In genomic region chr3:52222319-52223221, GRCh38 we compare ENCODE assay signal across 11 cellular contexts. TPM values are rescaled to one million over a fixed set of nuclear protein-coding genes. Genes with fewer than 3 reads are reported as not detected.
A peak's percentile ranks its signal among the peaks of the same experiment; 100 is the strongest.
DNase-seq lines count a peak whose midpoint lies in the region; ATAC-seq and TF ChIP-seq lines count a peak whose summit lies in the region.
"Had no signal": no experiment of that assay in that cellular context is flagged by ENCODE, and none has a peak within 500 bp of the region (broad histone marks: within the 10 kb centered on the region; RNA-seq: fewer than 3 reads in every experiment).

No MANE protein-coding gene starts in this region.

- H3K36me3 Mint-ChIP-seq in IgD-negative memory B cell = peaks cover 2% of the 10 kb centered on the region
- H3K36me3 Mint-ChIP-seq in activated CD8-positive, alpha-beta T cell treated with anti-CD3 and anti-CD28 coated beads, Interleukin-2, amount 10 ng/mL, durations not matched to agents 7 days and 5 days (ENCODE audit: low read depth) = peaks cover 30% of the 10 kb centered on the region

- H2AFZ ChIP-seq in osteoblast (ENCODE audit: low read length) = no peak overlapping the region

- TF ChIP-seq CTCF in osteoblast (IDR thresholded peaks at IDR 0.05; ENCODE audit: extremely low read depth, low read depth, low read length) = no peak

- H3K4me3 Mint-ChIP-seq in IgD-negative memory B cell = peak overlapping the region; percentile 54 to 99 (median 88)
- peak overlapping the region; percentile 81 for H3K4me3 Mint-ChIP-seq in activated CD8-positive, alpha-beta T cell treated with anti-CD3 and anti-CD28 coated beads, Interleukin-2, amount 10 ng/mL, durations not matched to agents 7 days and 5 days

- H3K4me2 ChIP-seq in osteoblast (ENCODE audit: insufficient read depth, low read length) = no peak overlapping the region

- H3K27me3 ChIP-seq in osteoblast (ENCODE audit: insufficient read depth, low read length) = no peaks in the 10 kb centered on the region
- H3K27me3 ChIP-seq: gastroesophageal sphincter, right lobe of liver, suprapubic skin had no signal

- no peak for DNase-seq in activated CD8-positive, alpha-beta T cell treated with anti-CD3 and anti-CD28 coated beads, Interleukin-2, amount 10 ng/mL, durations not matched to agents 7 days and 5 days
- DNase-seq in osteoblast (ENCODE audit: insufficient read length, low spot score, missing footprints) (peak; percentile 68), NAMALWA (ENCODE audit: low spot score) (no peak)
- DNase-seq: NCI-H1417 treated with DMSO at 0.1 percent for 48 hours had no signal

- no peaks in the 10 kb centered on the region for H3K79me2 ChIP-seq in osteoblast (ENCODE audit: insufficient read depth, low read length)

- H3K27ac ChIP-seq in osteoblast (ENCODE audit: low read depth, low read length) = no peak overlapping the region
- H3K27ac ChIP-seq: gastroesophageal sphincter, right lobe of liver, suprapubic skin had no signal

- peaks cover 42 to 63% (median 49%) of the 10 kb centered on the region in 3 donors for H3K4me1 Mint-ChIP-seq in IgD-negative memory B cell
- H3K4me1 Mint-ChIP-seq in activated CD8-positive, alpha-beta T cell treated with anti-CD3 and anti-CD28 coated beads, Interleukin-2, amount 10 ng/mL, durations not matched to agents 7 days and 5 days (ENCODE audit: low read depth) = peaks cover 93% of the 10 kb centered on the region

- CTCF ChIA-PET in activated CD8-positive, alpha-beta T cell treated with anti-CD3 and anti-CD28 coated beads, Interleukin-2, amount 10 ng/mL, durations not matched to agents 7 days and 5 days (lab: Charles Lee) = interaction anchor here (0.7 to 9.7 kb wide), 17 partner anchors 11 to 221 kb away, joined by 3 to 176 read pairs (median 11); partner anchors contain the start of genes GLYCTK, PPM1M, TWF2 and WDR82

- H3K4me3 ChIP-seq in osteoblast (ENCODE audit: insufficient read depth, low read length) = no peak overlapping the region
- H3K4me3 ChIP-seq: gastroesophageal sphincter, right lobe of liver, suprapubic skin had no signal

- H3K9me3 Mint-ChIP-seq in IgD-negative memory B cell = no peaks in the 10 kb centered on the region
- no peaks in the 10 kb centered on the region for H3K9me3 Mint-ChIP-seq in activated CD8-positive, alpha-beta T cell treated with anti-CD3 and anti-CD28 coated beads, Interleukin-2, amount 10 ng/mL, durations not matched to agents 7 days and 5 days (ENCODE audit: insufficient read depth)

- H3K27ac Mint-ChIP-seq in IgD-negative memory B cell = peak overlapping the region; percentile 39 to 96 (median 92)
- H3K27ac Mint-ChIP-seq in activated CD8-positive, alpha-beta T cell treated with anti-CD3 and anti-CD28 coated beads, Interleukin-2, amount 10 ng/mL, durations not matched to agents 7 days and 5 days = peak overlapping the region; percentile 96

- H3K4me1 ChIP-seq in osteoblast (ENCODE audit: insufficient read depth, low read length) = no peaks in the 10 kb centered on the region

- peaks cover 2% of the 10 kb centered on the region for H3K27me3 Mint-ChIP-seq in IgD-negative memory B cell
- H3K27me3 Mint-ChIP-seq in activated CD8-positive, alpha-beta T cell treated with anti-CD3 and anti-CD28 coated beads, Interleukin-2, amount 10 ng/mL, durations not matched to agents 7 days and 5 days (ENCODE audit: low read depth) = no peaks in the 10 kb centered on the region

- H3K9me3 ChIP-seq in osteoblast (ENCODE audit: low read depth, low read length) = no peaks in the 10 kb centered on the region
- H3K9me3 ChIP-seq: gastroesophageal sphincter, right lobe of liver, suprapubic skin had no signal

- ATAC-seq in activated CD8-positive, alpha-beta T cell treated with anti-CD3 and anti-CD28 coated beads, Interleukin-2, amount 10 ng/mL, durations not matched to agents 7 days and 5 days = no peak
- no peak for ATAC-seq in HG03457 (IDR thresholded peaks at IDR 0.05; ENCODE audit: unreplicated experiment)
- ATAC-seq: gastroesophageal sphincter, right lobe of liver had no signal

- H4K20me1 ChIP-seq in osteoblast (ENCODE audit: insufficient read depth, low read length) = no peaks in the 10 kb centered on the region

- POLR2A ChIA-PET in activated CD8-positive, alpha-beta T cell treated with anti-CD3 and anti-CD28 coated beads, Interleukin-2, amount 10 ng/mL, durations not matched to agents 7 days and 5 days (lab: Charles Lee) = interaction anchor here (0.6 to 7.9 kb wide), 9 partner anchors 9 to 227 kb away, joined by 3 to 53 read pairs (median 4); partner anchors contain the start of genes RPL29, TWF2 and WDR82

- no peaks in the 10 kb centered on the region for H3K36me3 ChIP-seq in osteoblast (ENCODE audit: insufficient read depth, low read length)
- H3K36me3 ChIP-seq: right lobe of liver, suprapubic skin had no signal

RNA-seq across cellular contexts. Expression of gene TLR9, which starts 2.9 kb away (rescaled TPM):
- polyA plus RNA-seq in IgD-negative memory B cell = 10.4 TPM
- total RNA-seq in activated CD8-positive, alpha-beta T cell treated with anti-CD3 and anti-CD28 coated beads, Interleukin-2, amount 10 ng/mL, durations not matched to agents 7 days and 5 days = under 1 TPM; 0.52 to 0.79 TPM
- not detected in 2 replicates for total RNA-seq in osteoblast
- total RNA-seq: gastroesophageal sphincter, NCI-H460 had no signal
- polyA plus RNA-seq: keratinocyte had no signal

RNA-seq across cellular contexts. Expression of gene TWF2, which starts 16.4 kb away (rescaled TPM):
- 108 TPM for polyA plus RNA-seq in IgD-negative memory B cell
- total RNA-seq in activated CD8-positive, alpha-beta T cell treated with anti-CD3 and anti-CD28 coated beads, Interleukin-2, amount 10 ng/mL, durations not matched to agents 7 days and 5 days = 100 to 1,000 TPM; 154 to 162 TPM
- total RNA-seq in osteoblast = 115 and 138 TPM in 2 replicates

RNA-seq across cellular contexts. Expression of gene PPM1M, which starts 23.0 kb away (rescaled TPM):
- 51.3 TPM for polyA plus RNA-seq in IgD-negative memory B cell
- 10 to 100 TPM; 90.7 to 91.9 TPM for total RNA-seq in activated CD8-positive, alpha-beta T cell treated with anti-CD3 and anti-CD28 coated beads, Interleukin-2, amount 10 ng/mL, durations not matched to agents 7 days and 5 days
- total RNA-seq in osteoblast = 23.9 and 28.2 TPM in 2 replicates

RNA-seq across cellular contexts. Expression of gene ALAS1, which starts 24.6 kb away (rescaled TPM):
- 24.8 TPM for polyA plus RNA-seq in IgD-negative memory B cell
- total RNA-seq in activated CD8-positive, alpha-beta T cell treated with anti-CD3 and anti-CD28 coated beads, Interleukin-2, amount 10 ng/mL, durations not matched to agents 7 days and 5 days = 10 to 100 TPM; 57.7 to 60.8 TPM
- 35.4 and 39.1 TPM in 2 replicates for total RNA-seq in osteoblast

RNA-seq across cellular contexts. Expression of gene WDR82, which starts 55.9 kb away (rescaled TPM):
- 55.0 TPM for polyA plus RNA-seq in IgD-negative memory B cell
- total RNA-seq in activated CD8-positive, alpha-beta T cell treated with anti-CD3 and anti-CD28 coated beads, Interleukin-2, amount 10 ng/mL, durations not matched to agents 7 days and 5 days = 100 to 1,000 TPM; 131 TPM
- total RNA-seq in osteoblast = 54.2 and 58.3 TPM in 2 replicates
